16 cellular contexts compared by ENCODE assay signal in genomic region chr14:35741345-35742031, GRCh38.
"Had no signal": no experiment of that assay in that cellular context is flagged by ENCODE, and none has a peak within 500 bp of the region (broad histone marks: within the 10 kb centered on the region; RNA-seq: fewer than 3 reads in every experiment).

No MANE protein-coding gene starts in this region.

- H3K9ac ChIP-seq: parathyroid adenoma had no signal

- ATAC-seq: esophagus mucosa, left cardiac atrium, lower lobe of right lung, T-cell had no signal

- H3K4me1 ChIP-seq: lower lobe of right lung, parathyroid adenoma, transverse colon had no signal

- H3K27ac Mint-ChIP-seq: immature natural killer cell, T-cell had no signal

- H3K9me3 Mint-ChIP-seq: immature natural killer cell, T-cell had no signal

- H3K4me3 Mint-ChIP-seq: immature natural killer cell, T-cell had no signal

- FAIRE-seq: endometrium had no signal

- H3K27ac ChIP-seq: dorsolateral prefrontal cortex, lower lobe of right lung, parathyroid adenoma, transverse colon had no signal

- H2AFZ ChIP-seq: parathyroid adenoma had no signal

- H3K9me3 ChIP-seq: lower lobe of right lung, transverse colon had no signal

- H3K27me3 Mint-ChIP-seq: T-cell had no signal

- DNase-seq: activated CD4-positive, alpha-beta T cell treated with anti-CD3 and anti-CD28 coated beads, Interleukin-2, amount 50 U/mL, for 48 hours; activated CD4-positive, CD25-positive, alpha-beta regulatory T cell; activated gamma-delta T cell treated with Interleukin-2 at 50 U/mL for 16 hours; amygdala; dorsolateral prefrontal cortex; immature natural killer cell; left cardiac atrium; lower lobe of right lung; midbrain; stimulated activated CD4-positive, alpha-beta T cell treated with anti-CD3 and anti-CD28 coated beads, Interleukin-15, amount 100 ng/mL, for 24 hours; stimulated activated CD4-positive, alpha-beta T cell treated with anti-CD3 and anti-CD28 coated beads, Interleukin-4, amount 100 ng/mL, for 24 hours; T-cell; transverse colon had no signal

- H3K4me1 Mint-ChIP-seq: immature natural killer cell had no signal

- H3K79me2 ChIP-seq: parathyroid adenoma had no signal

- H3K27me3 ChIP-seq: dorsolateral prefrontal cortex, transverse colon had no signal

- H3K4me3 ChIP-seq: dorsolateral prefrontal cortex, lower lobe of right lung, transverse colon had no signal
